1 cellular context compared by ENCODE assay signal in genomic region chr15:67108122-67108871, GRCh38.
TF ChIP-seq lines count a peak whose summit lies in the region.

No MANE protein-coding gene starts in this region.

TF ChIP-seq in HCT116, 20 proteins besides CTCF, POLR2A, EP300 and RAD21 (continued from another document):
- TF ChIP-seq SRF (IDR thresholded peaks at IDR 0.05; ENCODE audit: low read depth) (no peak), JUND (IDR thresholded peaks at IDR 0.05) (no peak), CEBPB (IDR thresholded peaks at IDR 0.05; ENCODE audit: low read depth) (no peak), CBX3 (IDR thresholded peaks at IDR 0.05; ENCODE audit: low read depth) (no peak), ZFX (IDR thresholded peaks at IDR 0.05) (no peak), ELF1 (IDR thresholded peaks at IDR 0.05; ENCODE audit: borderline replicate concordance, low read depth) (no peak)
